ENCODE assay signal across 10 cellular contexts in genomic region chr1:222653178-222653827, GRCh38. TPM values are rescaled to one million over a fixed set of nuclear protein-coding genes. Genes with fewer than 3 reads are reported as not detected.
DNase-seq lines count a peak whose midpoint lies in the region; ATAC-seq and TF ChIP-seq lines count a peak whose summit lies in the region.
"Had no signal": no experiment of that assay in that cellular context is flagged by ENCODE, and none has a peak within 500 bp of the region (broad histone marks: within the 10 kb centered on the region; RNA-seq: fewer than 3 reads in every experiment).

No MANE protein-coding gene starts in this region.

- peaks cover 8% of the 10 kb centered on the region for H3K36me3 ChIP-seq in GM06990 (ENCODE audit: control insufficient read depth, insufficient read depth, low read length)

- no peak overlapping the region for H3K4me3 ChIP-seq in GM06990 (replicated peaks; ENCODE audit: low read depth, low read length)
- H3K4me3 ChIP-seq: esophagus squamous epithelium had no signal

- no peak overlapping the region for H3K4me3 Mint-ChIP-seq in activated CD8-positive, alpha-beta T cell treated with anti-CD3 and anti-CD28 coated beads for 36 hours
- H3K4me3 Mint-ChIP-seq: nephron had no signal

- peak overlapping the region; percentile 88 for H3K27ac Mint-ChIP-seq in activated CD8-positive, alpha-beta T cell treated with anti-CD3 and anti-CD28 coated beads for 36 hours
- H3K27ac Mint-ChIP-seq: nephron had no signal

- H3K9me3 Mint-ChIP-seq in activated CD8-positive, alpha-beta T cell treated with anti-CD3 and anti-CD28 coated beads for 36 hours = no peaks in the 10 kb centered on the region
- H3K9me3 Mint-ChIP-seq: nephron had no signal

- POLR2A ChIA-PET in activated CD8-positive, alpha-beta T cell treated with anti-CD3 and anti-CD28 coated beads for 36 hours (lab: Charles Lee) = interaction anchor here (0.6 to 3.1 kb wide), 4 partner anchors 9 to 144 kb away, joined by 3 to 33 read pairs (median 14); partner anchors contain the start of genes AIDA and BROX

- peaks cover 74% of the 10 kb centered on the region for H3K36me3 Mint-ChIP-seq in activated CD8-positive, alpha-beta T cell treated with anti-CD3 and anti-CD28 coated beads for 36 hours (ENCODE audit: low read depth)

- no peaks in the 10 kb centered on the region for H3K27me3 ChIP-seq in GM06990 (replicated peaks; ENCODE audit: control insufficient read depth, insufficient read depth, low read length)
- H3K27me3 ChIP-seq: esophagus squamous epithelium had no signal

- CTCF ChIA-PET in activated CD8-positive, alpha-beta T cell treated with anti-CD3 and anti-CD28 coated beads for 36 hours (lab: Charles Lee) = interaction anchor here (1.2 to 3.1 kb wide), 5 partner anchors 8 to 432 kb away, joined by 3 to 16 read pairs (median 9); no protein-coding TSS in a partner anchor

- ATAC-seq in GM19372 (IDR thresholded peaks at IDR 0.05; ENCODE audit: low read depth, unreplicated experiment) (peak; percentile 51), HG03064 (IDR thresholded peaks at IDR 0.05; ENCODE audit: low read depth, unreplicated experiment) (peak; percentile 80), sciatic nerve (no peak)
- ATAC-seq in activated CD8-positive, alpha-beta T cell treated with anti-CD3 and anti-CD28 coated beads for 36 hours = peak; percentile 73

- intact Hi-C loops in activated CD8-positive, alpha-beta T cell treated with anti-CD3 and anti-CD28 coated beads for 36 hours (cut with micrococcal nuclease) = no loop called here
- intact Hi-C loops in sciatic nerve (cut with DNase I) = no loop called here

- TF ChIP-seq CTCF in GM06990 (IDR thresholded peaks at IDR 0.05; ENCODE audit: insufficient read depth, low read length, poor library complexity, severe bottlenecking) = no peak
- TF ChIP-seq CTCF in activated CD8-positive, alpha-beta T cell treated with anti-CD3 and anti-CD28 coated beads for 36 hours (IDR thresholded peaks at IDR 0.05) = no peak

- peaks cover 54% of the 10 kb centered on the region for H3K4me1 Mint-ChIP-seq in activated CD8-positive, alpha-beta T cell treated with anti-CD3 and anti-CD28 coated beads for 36 hours (ENCODE audit: low read depth)
- H3K4me1 Mint-ChIP-seq: nephron had no signal

- DNase-seq in GM06990 (ENCODE audit: extremely low read depth, insufficient read length) (peak; percentile 48), NCI-H1048 (lab: John Stamatoyannopoulos, UW) (no peak), H4 (ENCODE audit: low spot score) (no peak), HUDEP-2 (lab: John Stamatoyannopoulos, UW; ENCODE audit: unreplicated experiment in 76 of 76) (no peak), sciatic nerve (ENCODE audit: low spot score) (no peak)
- DNase-seq in activated CD8-positive, alpha-beta T cell treated with anti-CD3 and anti-CD28 coated beads for 36 hours = peak; percentile 56
- DNase-seq: esophagus squamous epithelium had no signal

- H3K27me3 Mint-ChIP-seq in activated CD8-positive, alpha-beta T cell treated with anti-CD3 and anti-CD28 coated beads for 36 hours = no peaks in the 10 kb centered on the region

RNA-seq across cellular contexts. Expression of gene MIA3, which starts 35.4 kb away (rescaled TPM):
- total RNA-seq in activated CD8-positive, alpha-beta T cell treated with anti-CD3 and anti-CD28 coated beads for 36 hours = 10 to 100 TPM; 43.1 to 44.1 TPM
- total RNA-seq in H4 (2014; rRNA removed; shearing (Covaris generic)) = 26.5 and 30.9 TPM in 2 replicates
- total RNA-seq in sciatic nerve = 58.1 TPM

RNA-seq across cellular contexts. Expression of gene AIDA, which starts 59.0 kb away (rescaled TPM):
- total RNA-seq in activated CD8-positive, alpha-beta T cell treated with anti-CD3 and anti-CD28 coated beads for 36 hours = 10 to 100 TPM; 54.3 to 61.6 TPM
- 20.1 and 25.5 TPM in 2 replicates for total RNA-seq in H4 (2014; rRNA removed; shearing (Covaris generic))
- total RNA-seq in sciatic nerve = 103 TPM

RNA-seq across cellular contexts. Expression of gene BROX, which starts 59.1 kb away (rescaled TPM):
- total RNA-seq in activated CD8-positive, alpha-beta T cell treated with anti-CD3 and anti-CD28 coated beads for 36 hours = 10 to 100 TPM; 25.7 to 32.8 TPM
- 58.3 and 61.2 TPM in 2 replicates for total RNA-seq in H4 (2014; rRNA removed; shearing (Covaris generic))
- 61.6 TPM for total RNA-seq in sciatic nerve

Comparison
In these comparisons a context has a peak if more than half of its experiments do, and no peak if none do; other contexts are left out.
1. DNase-seq: peak in GM06990 (single experiment) and activated CD8-positive, alpha-beta T cell treated with anti-CD3 and anti-CD28 coated beads for 36 hours (single experiment); none in NCI-H1048 (single experiment), H4 (single experiment), HUDEP-2 (0 of 76) and sciatic nerve (single experiment).